7 cellular contexts compared by ENCODE assay signal in genomic region chr10:101436302-101436701, GRCh38.
"Had no signal": no experiment of that assay in that cellular context is flagged by ENCODE, and none has a peak within 500 bp of the region (broad histone marks: within the 10 kb centered on the region; RNA-seq: fewer than 3 reads in every experiment).

No MANE protein-coding gene starts in this region.

- ATAC-seq: GM23338, HCT116 had no signal

- H3K36me3 ChIP-seq: HAP-1 had no signal

- H2AFZ ChIP-seq: GM23338 had no signal

- DNase-seq: H7, KBM-7 had no signal

- H3K9me3 ChIP-seq: HAP-1 had no signal

- H3K4me1 ChIP-seq: HAP-1 had no signal

- H3K9ac ChIP-seq: KMS-11 had no signal

- H3K4me3 ChIP-seq: GM23338, HAP-1 had no signal

- H3K27ac ChIP-seq: HL-60, KMS-11 had no signal

- H3K4me2 ChIP-seq: GM23338, KMS-11 had no signal
